ENCODE assay signal across 16 cellular contexts in genomic region chr5:152256580-152256979, GRCh38.
DNase-seq lines count a peak whose midpoint lies in the region; ATAC-seq and TF ChIP-seq lines count a peak whose summit lies in the region.
"Had no signal": no experiment of that assay in that cellular context is flagged by ENCODE, and none has a peak within 500 bp of the region (broad histone marks: within the 10 kb centered on the region; RNA-seq: fewer than 3 reads in every experiment).

No MANE protein-coding gene starts in this region.

- intact Hi-C loops in left ventricle myocardium superior (cut with micrococcal nuclease) = no loop called here

- no peak overlapping the region for H4K8ac ChIP-seq in trophoblast cell (ENCODE audit: low read depth, low read length)

- no peak overlapping the region for H3K18ac ChIP-seq in trophoblast cell (ENCODE audit: low read length)

- H3K23ac ChIP-seq in trophoblast cell (ENCODE audit: low read length) = no peak overlapping the region

- no peaks in the 10 kb centered on the region for H3K36me3 Mint-ChIP-seq in chondrocyte (ENCODE audit: low read depth)
- H3K36me3 Mint-ChIP-seq: CD14-positive monocyte; CD8-positive, alpha-beta T cell had no signal

- H2BK5ac ChIP-seq in trophoblast cell (ENCODE audit: low read depth, low read length, poor library complexity) = no peak overlapping the region

- no peaks in the 10 kb centered on the region for H3K4me1 ChIP-seq in right atrium auricular region
- H3K4me1 ChIP-seq in trophoblast cell (ENCODE audit: control insufficient read depth in 1 of 2, insufficient read depth in 2 of 2, low read length in 2 of 2) = no peaks in the 10 kb centered on the region

- no peak overlapping the region for H2BK12ac ChIP-seq in trophoblast cell (ENCODE audit: low read length)

- no peak overlapping the region for H4K91ac ChIP-seq in trophoblast cell (ENCODE audit: low read depth, low read length)

- no peaks in the 10 kb centered on the region for H3K9me3 Mint-ChIP-seq in chondrocyte (ENCODE audit: low read depth)

- WGBS in trophoblast cell (ENCODE audit: extremely low coverage, insufficient coverage, insufficient read length) = no CpG with 5 or more reads among the region's 3 CpGs

- no peaks in the 10 kb centered on the region for H3K9me3 ChIP-seq in right atrium auricular region
- no peaks in the 10 kb centered on the region for H3K9me3 ChIP-seq in trophoblast cell (ENCODE audit: insufficient read depth, low read depth, low read length)

- H3K27ac ChIP-seq in right atrium auricular region (no peak overlapping the region), trophoblast cell (ENCODE audit: low read depth, low read length) (no peak overlapping the region)
- H3K27ac ChIP-seq: 22Rv1 had no signal

- peaks cover 4% of the 10 kb centered on the region for H3K27me3 Mint-ChIP-seq in chondrocyte (ENCODE audit: low read depth)

- no peaks in the 10 kb centered on the region for H3K4me1 Mint-ChIP-seq in chondrocyte (ENCODE audit: low read depth)
- H3K4me1 Mint-ChIP-seq: CD14-positive monocyte had no signal

- H3K79me2 ChIP-seq in trophoblast cell (ENCODE audit: control insufficient read depth, insufficient read depth, low read length, poor library complexity) = no peaks in the 10 kb centered on the region

- no peak overlapping the region for H3K4me2 ChIP-seq in trophoblast cell (ENCODE audit: low read length)

- TF ChIP-seq CTCF in right atrium auricular region (IDR thresholded peaks at IDR 0.05) = no peak
- TF ChIP-seq CTCF in chondrocyte (IDR thresholded peaks at IDR 0.05) = no peak

- no peak overlapping the region for H3K14ac ChIP-seq in trophoblast cell (ENCODE audit: low read length)

- H3K4me3 Mint-ChIP-seq in chondrocyte (ENCODE audit: unreplicated experiment) = no peak overlapping the region
- H3K4me3 Mint-ChIP-seq: CD14-positive monocyte; CD8-positive, alpha-beta T cell; HFFc6 had no signal

- no peaks in the 10 kb centered on the region for H3K79me1 ChIP-seq in trophoblast cell (ENCODE audit: low read length)

- H2BK120ac ChIP-seq in trophoblast cell (ENCODE audit: insufficient read depth, low read length, poor library complexity) = no peak overlapping the region

- no peak overlapping the region for H2AFZ ChIP-seq in trophoblast cell (ENCODE audit: insufficient read depth, low read length, poor library complexity)

- H3K4ac ChIP-seq in trophoblast cell (ENCODE audit: low read depth, low read length) = no peak overlapping the region

- no peak overlapping the region for H3K27ac Mint-ChIP-seq in chondrocyte (ENCODE audit: unreplicated experiment)
- H3K27ac Mint-ChIP-seq: CD14-positive monocyte; CD8-positive, alpha-beta T cell; HFFc6 had no signal

- no peak overlapping the region for H2AK5ac ChIP-seq in trophoblast cell (ENCODE audit: low read length)

- no peak overlapping the region for H4K12ac ChIP-seq in trophoblast cell (ENCODE audit: low read depth, low read length)

- H3K36me3 ChIP-seq in right atrium auricular region = no peaks in the 10 kb centered on the region
- H3K36me3 ChIP-seq in trophoblast cell (ENCODE audit: control insufficient read depth in 1 of 2, insufficient read depth in 2 of 2, low read length in 2 of 2) = no peaks in the 10 kb centered on the region

- ATAC-seq in left ventricle myocardium superior (peak; percentile 39), HG03520 (IDR thresholded peaks at IDR 0.05; ENCODE audit: unreplicated experiment) (no peak)
- ATAC-seq: CD8-positive, alpha-beta T cell had no signal

- H3K27me3 ChIP-seq in right atrium auricular region = no peaks in the 10 kb centered on the region
- H3K27me3 ChIP-seq in trophoblast cell (ENCODE audit: insufficient read depth, low read length) = no peaks in the 10 kb centered on the region

- peak; percentile 20 for DNase-seq in NCI-H1092 treated with DMSO at 0.1 percent for 48 hours (lab: John Stamatoyannopoulos, UW)
- DNase-seq in NCI-H1092 (lab: John Stamatoyannopoulos, UW) = no peak
- DNase-seq in left ventricle myocardium superior = no peak
- DNase-seq in right atrium auricular region (ENCODE audit: low spot score) = no peak
- peak; percentile 57 for DNase-seq in NCI-H774 (lab: John Stamatoyannopoulos, UW)
- DNase-seq in trophoblast cell = no peak
- DNase-seq in chondrocyte (ENCODE audit: low spot score) = no peak
- DNase-seq: CD8-positive, alpha-beta T cell; COR-L47; DMS153; GF-D8; HCEC 1CT; HFFc6 had no signal

- no peak overlapping the region for H3K4me3 ChIP-seq in right atrium auricular region
- no peak overlapping the region for H3K4me3 ChIP-seq in trophoblast cell (ENCODE audit: low read depth, low read length)

- H3K9ac ChIP-seq in trophoblast cell (ENCODE audit: low read length) = peak overlapping the region; percentile 21

Comparison
In these comparisons a context has a peak if more than half of its experiments do, and no peak if none do; other contexts are left out.
1. DNase-seq: peak in NCI-H1092 treated with DMSO at 0.1 percent for 48 hours (single experiment) and NCI-H774 (single experiment); none in NCI-H1092 (single experiment), left ventricle myocardium superior (single experiment), right atrium auricular region (single experiment), trophoblast cell (0 of 2) and chondrocyte (single experiment).